1 cellular context compared by ENCODE assay signal in the genomic region with DNA sequence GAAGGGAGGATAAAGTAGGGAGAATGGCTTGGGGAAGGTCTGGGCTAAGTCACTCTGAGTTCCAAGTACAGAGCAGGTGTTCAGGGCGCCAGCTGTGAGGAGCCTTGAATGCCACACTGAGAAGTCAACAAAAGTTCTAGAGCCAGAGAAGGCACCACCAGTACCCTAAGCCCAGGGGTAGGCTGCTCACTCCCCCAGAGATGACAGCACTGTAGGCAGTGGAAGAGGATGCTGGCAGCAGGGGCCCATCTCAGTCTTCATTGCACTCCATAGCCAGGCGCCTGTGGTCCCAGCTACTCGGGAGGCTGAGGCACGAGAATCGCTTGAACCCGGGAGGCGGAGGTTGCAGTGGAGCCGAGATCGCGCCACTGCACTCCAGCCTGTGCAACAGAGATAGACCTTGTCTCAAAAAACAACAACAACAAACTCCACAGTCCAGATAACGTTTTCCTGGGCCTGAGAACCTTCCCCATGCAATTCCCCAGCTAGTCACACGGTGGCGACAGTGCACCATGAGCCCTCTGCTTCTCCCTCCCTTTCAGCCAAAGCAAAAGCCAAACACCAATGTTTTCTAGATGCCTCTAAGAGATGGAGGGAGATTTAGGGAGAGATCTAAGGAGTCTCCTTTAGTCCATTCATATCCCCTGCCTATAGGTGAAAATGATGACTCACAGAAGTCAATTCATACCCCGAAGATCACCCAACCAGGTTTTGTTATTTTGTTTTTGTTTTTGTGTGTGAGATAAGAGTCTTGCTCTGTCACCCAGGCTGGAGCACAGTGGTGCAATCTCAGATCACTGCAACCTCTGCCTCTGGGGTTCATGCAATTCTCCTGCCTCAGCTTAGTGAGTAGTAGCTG.
TF ChIP-seq lines count a peak whose summit lies in the region.

No MANE protein-coding gene starts in this region.

TF ChIP-seq in K562, 482 proteins besides CTCF, POLR2A, EP300 and RAD21 (continued from another document):
- TF ChIP-seq, protein P1, sequence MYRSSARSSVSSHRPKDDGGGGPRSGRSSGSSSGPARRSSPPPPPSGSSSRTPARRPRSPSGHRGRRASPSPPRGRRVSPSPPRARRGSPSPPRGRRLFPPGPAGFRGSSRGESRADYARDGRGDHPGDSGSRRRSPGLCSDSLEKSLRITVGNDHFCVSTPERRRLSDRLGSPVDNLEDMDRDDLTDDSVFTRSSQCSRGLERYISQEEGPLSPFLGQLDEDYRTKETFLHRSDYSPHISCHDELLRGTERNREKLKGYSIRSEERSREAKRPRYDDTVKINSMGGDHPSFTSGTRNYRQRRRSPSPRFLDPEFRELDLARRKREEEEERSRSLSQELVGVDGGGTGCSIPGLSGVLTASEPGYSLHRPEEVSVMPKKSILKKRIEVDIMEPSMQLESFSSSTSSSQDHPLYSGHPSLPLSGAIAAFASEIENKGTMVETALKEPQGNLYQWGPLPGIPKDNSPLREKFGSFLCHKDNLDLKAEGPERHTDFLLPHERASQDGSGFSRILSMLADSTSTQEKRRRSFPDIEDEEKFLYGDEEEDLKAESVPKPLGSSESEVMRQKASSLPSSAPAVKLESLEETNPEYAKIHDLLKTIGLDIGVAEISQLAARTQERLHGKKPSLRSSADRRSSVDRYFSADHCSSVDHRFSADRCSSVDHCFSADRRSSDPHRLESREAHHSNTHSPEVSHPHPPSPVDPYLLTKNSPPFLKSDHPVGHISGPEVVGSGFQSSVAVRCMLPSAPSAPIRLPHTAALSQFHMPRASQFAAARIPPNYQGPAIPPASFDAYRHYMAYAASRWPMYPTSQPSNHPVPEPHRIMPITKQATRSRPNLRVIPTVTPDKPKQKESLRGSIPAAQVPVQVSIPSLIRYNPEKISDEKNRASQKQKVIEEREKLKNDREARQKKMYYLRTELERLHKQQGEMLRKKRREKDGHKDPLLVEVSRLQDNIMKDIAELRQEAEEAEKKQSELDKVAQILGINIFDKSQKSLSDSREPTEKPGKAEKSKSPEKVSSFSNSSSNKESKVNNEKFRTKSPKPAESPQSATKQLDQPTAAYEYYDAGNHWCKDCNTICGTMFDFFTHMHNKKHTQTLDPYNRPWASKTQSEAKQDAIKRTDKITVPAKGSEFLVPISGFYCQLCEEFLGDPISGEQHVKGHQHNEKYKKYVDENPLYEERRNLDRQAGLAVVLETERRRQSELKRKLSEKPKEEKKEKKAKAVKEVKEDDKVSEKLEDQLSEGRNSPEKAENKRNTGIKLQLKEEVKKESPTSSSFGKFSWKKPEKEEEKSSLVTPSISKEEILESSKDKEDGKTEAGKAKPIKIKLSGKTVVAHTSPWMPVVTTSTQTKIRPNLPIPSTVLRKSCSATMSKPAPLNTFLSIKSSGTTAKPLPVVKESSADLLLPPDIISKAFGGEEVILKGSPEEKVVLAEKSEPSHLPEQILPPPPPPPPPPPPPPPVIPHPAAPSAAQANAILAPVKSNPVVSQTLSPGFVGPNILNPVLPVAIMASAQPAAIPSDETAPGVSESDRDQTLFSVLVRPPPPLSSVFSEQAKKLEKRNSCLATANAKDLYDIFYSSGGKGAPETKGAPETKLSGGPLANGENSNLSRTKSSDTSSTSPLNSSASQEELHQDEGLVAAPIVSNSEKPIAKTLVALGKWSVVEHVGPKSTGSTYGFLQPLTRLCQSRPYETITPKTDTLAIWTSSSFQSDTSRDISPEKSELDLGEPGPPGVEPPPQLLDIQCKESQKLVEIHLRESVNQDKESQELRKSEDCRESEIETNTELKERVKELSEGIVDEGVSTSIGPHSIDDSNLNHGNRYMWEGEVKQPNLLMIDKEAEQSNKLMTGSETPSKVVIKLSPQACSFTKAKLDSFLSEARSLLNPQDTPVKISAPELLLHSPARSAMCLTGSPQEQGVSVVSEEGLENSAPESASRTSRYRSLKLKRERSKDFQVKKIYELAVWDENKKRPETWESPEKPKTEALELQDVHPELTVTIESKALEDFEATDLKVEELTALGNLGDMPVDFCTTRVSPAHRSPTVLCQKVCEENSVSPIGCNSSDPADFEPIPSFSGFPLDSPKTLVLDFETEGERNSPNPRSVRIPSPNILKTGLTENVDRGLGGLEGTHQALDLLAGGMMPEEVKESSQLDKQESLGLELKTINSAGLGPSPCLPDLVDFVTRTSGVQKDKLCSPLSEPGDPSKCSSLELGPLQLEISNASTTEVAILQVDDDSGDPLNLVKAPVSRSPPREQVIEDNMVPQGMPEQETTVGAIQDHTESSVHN (IDR thresholded peaks at IDR 0.05; ENCODE audit: borderline replicate concordance in 1 of 2, low read depth in 1 of 2), result no peak
- TF ChIP-seq TRIM24 (IDR thresholded peaks at IDR 0.05) (peak; percentile 34 to 68; a peak in 2 of 4 replicates), TAL1 (IDR thresholded peaks at IDR 0.05) (peak; percentile 91), ZNF311 (CRISPR knock-in tag; IDR thresholded peaks at IDR 0.05) (no peak), FOSL1 (tag; conservative IDR thresholded peaks at IDR 0.05) (peak; percentile 73), RCOR1 (IDR thresholded peaks at IDR 0.05; ENCODE audit: borderline replicate concordance in 1 of 2, low read depth in 2 of 2, low read length in 2 of 2) (peak; percentile 48 to 76; a peak in 2 of 4 replicates), THRAP3 (IDR thresholded peaks at IDR 0.05; ENCODE audit: borderline replicate concordance) (no peak)
- TF ChIP-seq, protein P2, sequence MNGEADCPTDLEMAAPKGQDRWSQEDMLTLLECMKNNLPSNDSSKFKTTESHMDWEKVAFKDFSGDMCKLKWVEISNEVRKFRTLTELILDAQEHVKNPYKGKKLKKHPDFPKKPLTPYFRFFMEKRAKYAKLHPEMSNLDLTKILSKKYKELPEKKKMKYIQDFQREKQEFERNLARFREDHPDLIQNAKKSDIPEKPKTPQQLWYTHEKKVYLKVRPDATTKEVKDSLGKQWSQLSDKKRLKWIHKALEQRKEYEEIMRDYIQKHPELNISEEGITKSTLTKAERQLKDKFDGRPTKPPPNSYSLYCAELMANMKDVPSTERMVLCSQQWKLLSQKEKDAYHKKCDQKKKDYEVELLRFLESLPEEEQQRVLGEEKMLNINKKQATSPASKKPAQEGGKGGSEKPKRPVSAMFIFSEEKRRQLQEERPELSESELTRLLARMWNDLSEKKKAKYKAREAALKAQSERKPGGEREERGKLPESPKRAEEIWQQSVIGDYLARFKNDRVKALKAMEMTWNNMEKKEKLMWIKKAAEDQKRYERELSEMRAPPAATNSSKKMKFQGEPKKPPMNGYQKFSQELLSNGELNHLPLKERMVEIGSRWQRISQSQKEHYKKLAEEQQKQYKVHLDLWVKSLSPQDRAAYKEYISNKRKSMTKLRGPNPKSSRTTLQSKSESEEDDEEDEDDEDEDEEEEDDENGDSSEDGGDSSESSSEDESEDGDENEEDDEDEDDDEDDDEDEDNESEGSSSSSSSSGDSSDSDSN (IDR thresholded peaks at IDR 0.05; ENCODE audit: borderline replicate concordance in 1 of 2, low read depth in 2 of 2, low read length in 2 of 2), result no peak
- TF ChIP-seq, protein P3, sequence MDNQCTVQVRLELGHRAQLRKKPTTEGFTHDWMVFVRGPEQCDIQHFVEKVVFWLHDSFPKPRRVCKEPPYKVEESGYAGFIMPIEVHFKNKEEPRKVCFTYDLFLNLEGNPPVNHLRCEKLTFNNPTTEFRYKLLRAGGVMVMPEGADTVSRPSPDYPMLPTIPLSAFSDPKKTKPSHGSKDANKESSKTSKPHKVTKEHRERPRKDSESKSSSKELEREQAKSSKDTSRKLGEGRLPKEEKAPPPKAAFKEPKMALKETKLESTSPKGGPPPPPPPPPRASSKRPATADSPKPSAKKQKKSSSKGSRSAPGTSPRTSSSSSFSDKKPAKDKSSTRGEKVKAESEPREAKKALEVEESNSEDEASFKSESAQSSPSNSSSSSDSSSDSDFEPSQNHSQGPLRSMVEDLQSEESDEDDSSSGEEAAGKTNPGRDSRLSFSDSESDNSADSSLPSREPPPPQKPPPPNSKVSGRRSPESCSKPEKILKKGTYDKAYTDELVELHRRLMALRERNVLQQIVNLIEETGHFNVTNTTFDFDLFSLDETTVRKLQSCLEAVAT (IDR thresholded peaks at IDR 0.05), result 0 out of 4 replicates have a peak, but pooled peaks of 1 of the 2 experiments have one; percentile 59
- TF ChIP-seq, protein P4, sequence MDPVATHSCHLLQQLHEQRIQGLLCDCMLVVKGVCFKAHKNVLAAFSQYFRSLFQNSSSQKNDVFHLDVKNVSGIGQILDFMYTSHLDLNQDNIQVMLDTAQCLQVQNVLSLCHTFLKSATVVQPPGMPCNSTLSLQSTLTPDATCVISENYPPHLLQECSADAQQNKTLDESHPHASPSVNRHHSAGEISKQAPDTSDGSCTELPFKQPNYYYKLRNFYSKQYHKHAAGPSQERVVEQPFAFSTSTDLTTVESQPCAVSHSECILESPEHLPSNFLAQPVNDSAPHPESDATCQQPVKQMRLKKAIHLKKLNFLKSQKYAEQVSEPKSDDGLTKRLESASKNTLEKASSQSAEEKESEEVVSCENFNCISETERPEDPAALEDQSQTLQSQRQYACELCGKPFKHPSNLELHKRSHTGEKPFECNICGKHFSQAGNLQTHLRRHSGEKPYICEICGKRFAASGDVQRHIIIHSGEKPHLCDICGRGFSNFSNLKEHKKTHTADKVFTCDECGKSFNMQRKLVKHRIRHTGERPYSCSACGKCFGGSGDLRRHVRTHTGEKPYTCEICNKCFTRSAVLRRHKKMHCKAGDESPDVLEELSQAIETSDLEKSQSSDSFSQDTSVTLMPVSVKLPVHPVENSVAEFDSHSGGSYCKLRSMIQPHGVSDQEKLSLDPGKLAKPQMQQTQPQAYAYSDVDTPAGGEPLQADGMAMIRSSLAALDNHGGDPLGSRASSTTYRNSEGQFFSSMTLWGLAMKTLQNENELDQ (CRISPR knock-in tag; IDR thresholded peaks at IDR 0.05; ENCODE audit: borderline replicate concordance), result no peak
TF ChIP-seq in K562: peak in this region for 86.
